Comparison of ENCODE assay signal across 15 cellular contexts in the genomic region with DNA sequence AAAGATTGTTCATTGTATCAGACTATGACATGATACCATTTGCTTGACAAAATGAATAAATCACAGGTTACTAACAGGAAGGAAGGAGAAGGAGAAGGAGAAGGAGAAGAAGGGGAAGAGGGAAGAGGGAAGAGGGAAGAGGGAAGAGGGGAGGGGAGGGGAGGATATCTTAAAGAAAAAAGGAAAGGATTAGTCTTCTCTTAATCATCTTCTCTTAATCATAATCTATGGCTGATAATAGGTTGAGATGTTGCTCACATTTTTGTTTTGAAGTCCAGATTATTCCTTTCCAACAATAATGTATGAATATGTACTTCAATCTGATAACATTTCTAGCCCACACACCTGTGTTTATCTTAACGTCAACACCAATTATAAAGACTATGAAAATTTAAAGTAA. TPM values are rescaled to one million over a fixed set of nuclear protein-coding genes. Genes with fewer than 3 reads are reported as not detected.
DNase-seq lines count a peak whose midpoint lies in the region; ATAC-seq, FAIRE-seq and TF ChIP-seq lines count a peak whose summit lies in the region.
"Had no signal": no experiment of that assay in that cellular context is flagged by ENCODE, and none has a peak within 500 bp of the region (broad histone marks: within the 10 kb centered on the region; RNA-seq: fewer than 3 reads in every experiment).

No MANE protein-coding gene starts in this region.

- H4K20me1 ChIP-seq in astrocyte (ENCODE audit: insufficient read depth, low read length) (peaks cover 29% of the 10 kb centered on the region), osteoblast (ENCODE audit: insufficient read depth, low read length) (no peaks in the 10 kb centered on the region)

- no peaks in the 10 kb centered on the region for H3K27me3 Mint-ChIP-seq in astrocyte (ENCODE audit: low read depth, unreplicated experiment)
- H3K27me3 Mint-ChIP-seq: CD4-positive, alpha-beta T cell had no signal

- H3K27ac Mint-ChIP-seq in astrocyte (ENCODE audit: unreplicated experiment): no peak overlapping the region
- H3K27ac Mint-ChIP-seq: CD4-positive, alpha-beta T cell; GM23338 had no signal

- peak; percentile 6 for FAIRE-seq in H54 (lab: Jason Lieb, UNC)
- FAIRE-seq in astrocyte (lab: Jason Lieb, UNC): no peak
- FAIRE-seq: A549 had no signal

- H3K4me1 Mint-ChIP-seq in astrocyte (ENCODE audit: low read depth, unreplicated experiment): peaks cover 8% of the 10 kb centered on the region

- no peak for TF ChIP-seq POLR2A in H54 (IDR thresholded peaks at IDR 0.05; ENCODE audit: low read depth, low read length)

- H2AFZ ChIP-seq in astrocyte (ENCODE audit: low read depth, low read length): no peak overlapping the region
- H2AFZ ChIP-seq in osteoblast (ENCODE audit: low read length): no peak overlapping the region
- H2AFZ ChIP-seq: GM23338 had no signal

- no peaks in the 10 kb centered on the region for H3K9me3 Mint-ChIP-seq in astrocyte (ENCODE audit: unreplicated experiment)
- H3K9me3 Mint-ChIP-seq: CD4-positive, alpha-beta T cell; GM23338 had no signal

- no peak overlapping the region for H3K4me3 Mint-ChIP-seq in astrocyte (ENCODE audit: unreplicated experiment)
- H3K4me3 Mint-ChIP-seq: CD4-positive, alpha-beta T cell; GM23338 had no signal

- no peaks in the 10 kb centered on the region for H3K27me3 ChIP-seq in astrocyte (ENCODE audit: insufficient read depth, low read length)
- no peaks in the 10 kb centered on the region for H3K27me3 ChIP-seq in osteoblast (ENCODE audit: insufficient read depth, low read length)

- TF ChIP-seq CTCF in astrocyte (IDR thresholded peaks at IDR 0.05; ENCODE audit: insufficient read depth, low read depth, low read length) (no peak), osteoblast (IDR thresholded peaks at IDR 0.05; ENCODE audit: extremely low read depth, low read depth, low read length) (no peak)

- H3K4me3 ChIP-seq in astrocyte (ENCODE audit: insufficient read depth, low read depth, low read length) (no peak overlapping the region), osteoblast (ENCODE audit: insufficient read depth, low read length) (no peak overlapping the region)
- H3K4me3 ChIP-seq: A549, GM23338 had no signal

- H3K79me2 ChIP-seq in astrocyte (ENCODE audit: insufficient read depth, low read length) (peaks cover 97% of the 10 kb centered on the region), osteoblast (ENCODE audit: insufficient read depth, low read length) (peaks cover 87% of the 10 kb centered on the region)

- H3K36me3 Mint-ChIP-seq in astrocyte (ENCODE audit: low read depth, unreplicated experiment): no peaks in the 10 kb centered on the region

- H3K4me2 ChIP-seq in astrocyte (ENCODE audit: low read length) (peak overlapping the region; percentile 58), osteoblast (ENCODE audit: insufficient read depth, low read length) (peak overlapping the region; percentile 79)
- H3K4me2 ChIP-seq: A549, GM23338 had no signal

- H3K36me3 ChIP-seq in astrocyte (ENCODE audit: insufficient read depth, low read length) (no peaks in the 10 kb centered on the region), osteoblast (ENCODE audit: insufficient read depth, low read length) (no peaks in the 10 kb centered on the region)

- no peak overlapping the region for H3K9ac ChIP-seq in astrocyte (ENCODE audit: low read length)

- DNase-seq in H54 (ENCODE audit: insufficient read length, low spot score) (no peak), astrocyte (ENCODE audit: low read depth) (no peak), osteoblast (ENCODE audit: insufficient read length, low spot score, missing footprints) (no peak)
- DNase-seq in stimulated activated CD8-positive, alpha-beta memory T cell treated with anti-CD3 and anti-CD28 coated beads, Interleukin-4, amount 100 ng/mL, for 48 hours: no peak
- DNase-seq: AML-193; CD4-positive, alpha-beta T cell; DMS79 treated with DMSO at 0.1 percent for 48 hours; GF-D8; H7; KBM-7 had no signal

- ATAC-seq in esophagus mucosa: no peak
- no peak for ATAC-seq in HG03442 (IDR thresholded peaks at IDR 0.05; ENCODE audit: unreplicated experiment)
- ATAC-seq: A549, GM23338, HCT116 had no signal

- H3K4me1 ChIP-seq in astrocyte (ENCODE audit: insufficient read depth, low read length): peaks cover 17% of the 10 kb centered on the region
- peaks cover 28% of the 10 kb centered on the region for H3K4me1 ChIP-seq in osteoblast (ENCODE audit: insufficient read depth, low read length)
- H3K4me1 ChIP-seq: A549 had no signal

- H3K27ac ChIP-seq in astrocyte (ENCODE audit: low read depth, low read length) (peak overlapping the region; percentile 10), osteoblast (ENCODE audit: low read depth, low read length) (peak overlapping the region; percentile 71)
- H3K27ac ChIP-seq: A549 had no signal

- no peaks in the 10 kb centered on the region for H3K9me3 ChIP-seq in astrocyte (ENCODE audit: insufficient read depth, low read depth, low read length)
- no peaks in the 10 kb centered on the region for H3K9me3 ChIP-seq in osteoblast (ENCODE audit: low read depth, low read length)
- H3K9me3 ChIP-seq: A549 had no signal

RNA-seq across cellular contexts. Expression of gene DIAPH3, which starts 25.1 kb away (rescaled TPM):
- total RNA-seq in astrocyte (16.0 and 19.0 TPM in 2 replicates), osteoblast (8.3 TPM in 2 replicates), esophagus mucosa (5.7 TPM)
